ENCODE assay signal across 20 cellular contexts in the genomic region with DNA sequence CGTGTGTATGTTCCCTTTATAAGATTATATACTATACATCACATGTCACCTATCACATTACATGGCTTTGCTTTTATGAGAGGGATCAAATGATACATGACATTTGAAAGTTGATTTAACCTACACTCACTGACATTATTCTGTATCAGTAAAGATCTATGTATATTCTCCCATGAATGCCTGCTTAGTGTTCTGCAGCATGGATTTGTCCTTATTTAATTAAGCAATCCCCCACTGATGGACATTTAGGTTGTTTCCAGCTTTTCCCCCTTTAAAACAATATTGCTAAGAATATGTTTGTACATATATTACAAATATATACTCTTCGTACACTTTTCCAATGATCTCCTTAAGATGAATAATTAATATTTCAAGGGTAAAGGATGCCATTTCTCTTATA.
"Had no signal": no experiment of that assay in that cellular context is flagged by ENCODE, and none has a peak within 500 bp of the region (broad histone marks: within the 10 kb centered on the region; RNA-seq: fewer than 3 reads in every experiment).

No MANE protein-coding gene starts in this region.

- H3K4me1 ChIP-seq: foreskin keratinocyte, parathyroid adenoma, testis had no signal

- H2AFZ ChIP-seq: hepatocyte, parathyroid adenoma had no signal

- H3K9me3 Mint-ChIP-seq: endodermal cell; stimulated activated naive CD8-positive, alpha-beta T cell treated with anti-CD3 and anti-CD28 coated beads, Interleukin-15, Interleukin-2, amounts not matched to agents 100 ng/mL and 50 ng/mL, for 24 hours had no signal

- H3K9me3 ChIP-seq: prostate gland, right lobe of liver, testis, tibial nerve had no signal

- H3K27ac ChIP-seq: coronary artery, foreskin keratinocyte, hepatocyte, parathyroid adenoma, prostate gland, right lobe of liver, testis, tibial nerve had no signal

- H3K27me3 ChIP-seq: testis had no signal

- H3K27ac Mint-ChIP-seq: endodermal cell; naive thymus-derived CD4-positive, alpha-beta T cell; stimulated activated memory B cell treated with anti-CD40 and anti-IgM and Interleukin-4, amounts not matched to agents 10 μg/mL and 1 μg/mL and 100 μg/mL, for 72 hours; stimulated activated naive CD8-positive, alpha-beta T cell treated with anti-CD3 and anti-CD28 coated beads, Interleukin-15, Interleukin-2, amounts not matched to agents 100 ng/mL and 50 ng/mL, for 24 hours had no signal

- H3K4me1 Mint-ChIP-seq: stimulated activated memory B cell treated with anti-CD40 and anti-IgM and Interleukin-4, amounts not matched to agents 10 μg/mL and 1 μg/mL and 100 μg/mL, for 72 hours had no signal

- ATAC-seq: foreskin keratinocyte; naive thymus-derived CD4-positive, alpha-beta T cell; stimulated activated memory B cell treated with anti-CD40 and anti-IgM and Interleukin-4, amounts not matched to agents 10 μg/mL and 1 μg/mL and 100 μg/mL, for 72 hours had no signal

- H3K4me3 ChIP-seq: right lobe of liver had no signal

- FAIRE-seq: endothelial cell of umbilical vein, islet of Langerhans had no signal

- H3K4me3 Mint-ChIP-seq: stimulated activated memory B cell treated with anti-CD40 and anti-IgM and Interleukin-4, amounts not matched to agents 10 μg/mL and 1 μg/mL and 100 μg/mL, for 72 hours; stimulated activated naive CD8-positive, alpha-beta T cell treated with anti-CD3 and anti-CD28 coated beads, Interleukin-15, Interleukin-2, amounts not matched to agents 100 ng/mL and 50 ng/mL, for 24 hours had no signal

- H3K36me3 Mint-ChIP-seq: stimulated activated memory B cell treated with anti-CD40 and anti-IgM and Interleukin-4, amounts not matched to agents 10 μg/mL and 1 μg/mL and 100 μg/mL, for 72 hours had no signal

- H3K79me2 ChIP-seq: hepatocyte, parathyroid adenoma had no signal

- H3K36me3 ChIP-seq: prostate gland, right lobe of liver, tibial nerve had no signal

- H3K9ac ChIP-seq: parathyroid adenoma had no signal

- DNase-seq: effector CD4-positive, alpha-beta T cell; endodermal cell; erythroblast; foreskin keratinocyte; head of caudate nucleus; kidney glomerular epithelial cell; mammary epithelial cell; naive thymus-derived CD4-positive, alpha-beta T cell; right lobe of liver; stimulated activated CD4-positive, alpha-beta T cell treated with anti-CD3 and anti-CD28 coated beads, Interleukin-4, amount 100 ng/mL, for 1 hour; testis had no signal
